9 cellular contexts compared by ENCODE assay signal in the genomic region with DNA sequence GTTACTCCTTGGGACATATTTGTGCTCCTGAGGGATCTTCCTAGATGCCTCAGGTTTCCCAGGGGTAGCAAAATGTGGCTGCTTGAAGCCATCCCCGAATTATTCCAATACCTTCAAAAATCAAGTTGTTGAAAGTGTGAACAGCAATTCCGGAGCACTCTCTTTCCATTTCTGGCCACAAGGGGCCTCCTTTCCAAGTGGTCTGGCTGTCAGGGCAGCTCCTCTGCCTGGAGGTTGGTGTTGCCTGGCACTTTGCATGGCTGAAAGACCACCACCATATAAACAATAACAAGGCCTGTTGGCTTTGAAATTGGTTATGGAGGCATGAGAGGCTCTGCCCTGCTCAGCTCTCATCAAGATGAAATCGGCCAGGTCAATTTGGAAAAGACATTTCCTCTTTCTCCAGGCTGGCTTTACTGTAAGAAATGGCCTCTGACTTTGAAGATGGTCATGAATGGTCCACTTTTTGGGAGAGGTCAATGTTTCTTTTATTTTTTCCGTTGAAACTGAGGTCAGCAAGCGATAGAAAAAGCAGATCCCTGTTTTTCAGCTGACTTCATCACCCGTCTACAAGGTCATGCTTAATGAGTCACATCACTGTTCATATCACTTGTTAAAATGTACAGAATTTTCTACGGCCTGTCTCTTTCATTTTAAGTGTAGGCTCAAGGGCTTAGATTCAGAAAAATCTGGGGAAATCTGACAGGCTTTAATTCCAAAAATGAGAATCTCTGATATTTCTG.
A peak's percentile ranks its signal among the peaks of the same experiment; 100 is the strongest.
DNase-seq lines count a peak whose midpoint lies in the region; ATAC-seq, FAIRE-seq and TF ChIP-seq lines count a peak whose summit lies in the region.
"Had no signal": no experiment of that assay in that cellular context is flagged by ENCODE, and none has a peak within 500 bp of the region (broad histone marks: within the 10 kb centered on the region; RNA-seq: fewer than 3 reads in every experiment).

No MANE protein-coding gene starts in this region.

- CTCF ChIA-PET in WTC11 (lab: Charles Lee) = interaction anchor here (0.5 to 1.5 kb wide), 8 partner anchors 9 to 667 kb away, joined by 3 to 8 read pairs (median 3); no protein-coding TSS in a partner anchor

- peaks cover 5% of the 10 kb centered on the region; the same call in 1 of the 2 replicates for H3K36me3 Mint-ChIP-seq in WTC11
- no peaks in the 10 kb centered on the region for H3K36me3 Mint-ChIP-seq in CD14-positive monocyte

- peak; percentile 78 for ATAC-seq in WTC11
- peak in 3 of 4 donors; percentile 40 to 51 (median 47) for ATAC-seq in right lobe of liver
- no peak for ATAC-seq in GM21786 (IDR thresholded peaks at IDR 0.05; ENCODE audit: unreplicated experiment)
- ATAC-seq in HG03025 (IDR thresholded peaks at IDR 0.05; ENCODE audit: low FRiP score, unreplicated experiment) = no peak

- POLR2A ChIA-PET in WTC11 (lab: Charles Lee) = interaction anchor here (0.6 to 1.1 kb wide), 2 partner anchors 99 to 1170 kb away, joined by 3 to 4 read pairs; no protein-coding TSS in a partner anchor

- H3K27me3 Mint-ChIP-seq in WTC11 (ENCODE audit: low read depth) (peaks cover 3% of the 10 kb centered on the region; the same call in 1 of the 2 replicates), CD14-positive monocyte (ENCODE audit: low read depth in 3 of 3) (peaks cover 0 to 1% (median 1%) of the 10 kb centered on the region in 3 donors)

- intact Hi-C loops in right lobe of liver (cut with DNase I) = no loop called here
- intact Hi-C loops in CD14-positive monocyte (cut with micrococcal nuclease) = no loop called here

- no peak overlapping the region for H3K27ac ChIP-seq in right lobe of liver

- H3K4me1 Mint-ChIP-seq in WTC11 (no peaks in the 10 kb centered on the region), CD14-positive monocyte (no peaks in the 10 kb centered on the region)

- no peak overlapping the region for H3K4me3 ChIP-seq in right lobe of liver

- WGBS in right lobe of liver (ENCODE audit: insufficient coverage, low coverage, low lambda C conversion rate, missing lambda C conversion rate) = 81% methylated on average over 7 of the region's 7 CpGs

- TF ChIP-seq CTCF in D721Med (IDR thresholded peaks at IDR 0.05; ENCODE audit: insufficient read depth, missing control alignments) (peak; percentile 28), WTC11 (IDR thresholded peaks at IDR 0.05) (peak; percentile 41; the same call in 1 of the 2 replicates), right lobe of liver (IDR thresholded peaks at IDR 0.05) (peak in 3 of 4 donors; percentile 32 to 50 (median 33)), CD14-positive monocyte (IDR thresholded peaks at IDR 0.05) (no peak)

- no peaks in the 10 kb centered on the region for H3K9me3 ChIP-seq in right lobe of liver

- H3K27ac Mint-ChIP-seq in WTC11 = no peak overlapping the region
- no peak overlapping the region for H3K27ac Mint-ChIP-seq in CD14-positive monocyte

- no peaks in the 10 kb centered on the region for H3K27me3 ChIP-seq in right lobe of liver

- H3K4me1 ChIP-seq in right lobe of liver = peaks cover 0 to 8% (median 3%) of the 10 kb centered on the region in 4 donors

- DNase-seq in D721Med (ENCODE audit: insufficient read length, low spot score) = no peak
- peak; percentile 11 for DNase-seq in HuH-7 (ENCODE audit: low spot score)
- DNase-seq in WTC11 (ENCODE audit: low spot score) = peak; percentile 50
- no peak for DNase-seq in right lobe of liver
- DNase-seq in GOT3 (lab: John Stamatoyannopoulos, UW) = no peak
- DNase-seq in CD14-positive monocyte (ENCODE audit: low spot score) = no peak
- DNase-seq: SHP77 treated with DMSO at 0.1 percent for 48 hours had no signal

- H3K36me3 ChIP-seq in right lobe of liver = no peaks in the 10 kb centered on the region

- no peak for FAIRE-seq in D721Med (lab: Jason Lieb, UNC)

- TF ChIP-seq POLR2A in right lobe of liver (IDR thresholded peaks at IDR 0.05) = no peak

- no peak overlapping the region for H3K4me3 Mint-ChIP-seq in WTC11
- no peak overlapping the region for H3K4me3 Mint-ChIP-seq in CD14-positive monocyte

- H3K9me3 Mint-ChIP-seq in WTC11 (peaks cover 14% of the 10 kb centered on the region), CD14-positive monocyte (peaks cover 0 to 8% (median 2%) of the 10 kb centered on the region in 7 donors)

TF ChIP-seq in WTC11, 78 proteins besides CTCF, POLR2A, EP300 and RAD21 (continues in another document):
- TF ChIP-seq RORB (CRISPR knock-in tag; IDR thresholded peaks at IDR 0.05) (no peak), ATF2 (CRISPR knock-in tag; IDR thresholded peaks at IDR 0.05; ENCODE audit: borderline replicate concordance, low read depth) (no peak), ATF6 (CRISPR knock-in tag; IDR thresholded peaks at IDR 0.05) (no peak), GRHL2 (CRISPR knock-in tag; IDR thresholded peaks at IDR 0.05; ENCODE audit: insufficient replicate concordance, severe bottlenecking) (no peak), CBFB (CRISPR knock-in tag; IDR thresholded peaks at IDR 0.05; ENCODE audit: low read depth) (no peak)
- TF ChIP-seq, protein P1, sequence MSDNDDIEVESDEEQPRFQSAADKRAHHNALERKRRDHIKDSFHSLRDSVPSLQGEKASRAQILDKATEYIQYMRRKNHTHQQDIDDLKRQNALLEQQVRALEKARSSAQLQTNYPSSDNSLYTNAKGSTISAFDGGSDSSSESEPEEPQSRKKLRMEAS (CRISPR knock-in tag; IDR thresholded peaks at IDR 0.05) = no peak
- TF ChIP-seq, protein P2, sequence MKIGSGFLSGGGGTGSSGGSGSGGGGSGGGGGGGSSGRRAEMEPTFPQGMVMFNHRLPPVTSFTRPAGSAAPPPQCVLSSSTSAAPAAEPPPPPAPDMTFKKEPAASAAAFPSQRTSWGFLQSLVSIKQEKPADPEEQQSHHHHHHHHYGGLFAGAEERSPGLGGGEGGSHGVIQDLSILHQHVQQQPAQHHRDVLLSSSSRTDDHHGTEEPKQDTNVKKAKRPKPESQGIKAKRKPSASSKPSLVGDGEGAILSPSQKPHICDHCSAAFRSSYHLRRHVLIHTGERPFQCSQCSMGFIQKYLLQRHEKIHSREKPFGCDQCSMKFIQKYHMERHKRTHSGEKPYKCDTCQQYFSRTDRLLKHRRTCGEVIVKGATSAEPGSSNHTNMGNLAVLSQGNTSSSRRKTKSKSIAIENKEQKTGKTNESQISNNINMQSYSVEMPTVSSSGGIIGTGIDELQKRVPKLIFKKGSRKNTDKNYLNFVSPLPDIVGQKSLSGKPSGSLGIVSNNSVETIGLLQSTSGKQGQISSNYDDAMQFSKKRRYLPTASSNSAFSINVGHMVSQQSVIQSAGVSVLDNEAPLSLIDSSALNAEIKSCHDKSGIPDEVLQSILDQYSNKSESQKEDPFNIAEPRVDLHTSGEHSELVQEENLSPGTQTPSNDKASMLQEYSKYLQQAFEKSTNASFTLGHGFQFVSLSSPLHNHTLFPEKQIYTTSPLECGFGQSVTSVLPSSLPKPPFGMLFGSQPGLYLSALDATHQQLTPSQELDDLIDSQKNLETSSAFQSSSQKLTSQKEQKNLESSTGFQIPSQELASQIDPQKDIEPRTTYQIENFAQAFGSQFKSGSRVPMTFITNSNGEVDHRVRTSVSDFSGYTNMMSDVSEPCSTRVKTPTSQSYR (CRISPR knock-in tag; IDR thresholded peaks at IDR 0.05) = no peak

Comparison
In these comparisons a context has a peak if more than half of its experiments do, and no peak if none do; other contexts are left out.
1. DNase-seq: peak in HuH-7 (single experiment) and WTC11 (single experiment); none in D721Med (single experiment), right lobe of liver (0 of 3), GOT3 (single experiment) and CD14-positive monocyte (single experiment).
2. ATAC-seq: peak in WTC11 (single experiment) and right lobe of liver (3 of 4); none in GM21786 (single experiment) and HG03025 (single experiment).